In the genomic region with DNA sequence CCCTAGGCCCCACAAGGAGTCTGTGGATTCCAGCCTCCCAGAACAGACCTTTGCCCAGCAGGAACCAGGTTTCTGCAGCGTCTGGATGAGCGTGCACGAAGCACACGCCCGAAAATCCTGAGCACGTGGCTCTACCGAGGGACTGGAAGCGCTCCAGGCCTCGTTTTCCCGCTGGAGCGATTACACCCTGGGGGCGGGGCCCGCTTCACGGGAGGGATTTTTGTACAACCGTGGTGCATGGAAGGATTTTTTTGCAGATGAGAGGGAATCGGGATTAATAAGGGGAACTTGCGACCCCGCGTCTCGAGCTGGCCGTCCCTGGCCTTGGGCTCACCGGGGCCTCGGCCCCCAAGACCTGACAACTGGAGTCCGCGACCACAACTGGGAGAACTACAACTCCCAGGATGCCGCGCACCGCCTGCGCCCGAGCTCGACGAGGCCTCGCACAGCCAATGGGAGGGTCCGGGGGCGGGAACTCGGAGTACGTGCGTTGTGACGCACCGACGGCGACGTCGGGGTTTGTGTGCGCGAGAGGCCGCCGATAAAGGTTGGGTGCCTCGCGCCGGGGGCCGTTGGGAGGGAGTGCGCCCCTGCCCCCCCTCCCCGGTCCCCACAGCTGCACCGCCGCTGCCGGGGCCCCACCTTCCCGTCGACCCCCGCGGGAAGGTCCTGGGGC, we compare ENCODE assay signal across 8 cellular contexts. TPM values are rescaled to one million over a fixed set of nuclear protein-coding genes. Genes with fewer than 3 reads are reported as not detected.
DNase-seq lines count a peak whose midpoint lies in the region; TF ChIP-seq lines count a peak whose summit lies in the region.

A gene (plus strand): TSS at position 518 of the 676 bp plus-strand sequence. CDS start 3,294 bp downstream, outside the sequence.

- H3K9me3 Mint-ChIP-seq in activated naive CD4-positive, alpha-beta T cell treated with anti-CD3 and anti-CD28 coated beads, Interleukin-2, amount 10 ng/mL, durations not matched to agents 7 days and 5 days, result no peaks in the 10 kb centered on the region

- no peak for TF ChIP-seq EP300 in suprapubic skin (IDR thresholded peaks at IDR 0.05)

- H3K27ac ChIP-seq in SJSA1 (peak within 1 kb of the TSS; percentile 49), suprapubic skin (peak within 1 kb of the TSS; percentile 95)

- H3K36me3 Mint-ChIP-seq in activated naive CD4-positive, alpha-beta T cell treated with anti-CD3 and anti-CD28 coated beads, Interleukin-2, amount 10 ng/mL, durations not matched to agents 7 days and 5 days, result peaks cover 4% of the 10 kb centered on the region

- H3K27me3 Mint-ChIP-seq in activated naive CD4-positive, alpha-beta T cell treated with anti-CD3 and anti-CD28 coated beads, Interleukin-2, amount 10 ng/mL, durations not matched to agents 7 days and 5 days, result peaks cover 4% of the 10 kb centered on the region

- CTCF ChIA-PET in activated naive CD4-positive, alpha-beta T cell treated with anti-CD3 and anti-CD28 coated beads, Interleukin-2, amount 10 ng/mL, durations not matched to agents 7 days and 5 days (lab: Charles Lee), result interaction anchor here (1.0 to 4.5 kb wide), 5 partner anchors 9 to 195 kb away, joined by 3 to 20 read pairs (median 4); a partner anchor contains a TSS

- TF ChIP-seq CTCF in HFF-Myc (IDR thresholded peaks at IDR 0.05; ENCODE audit: low read depth, low read length, missing control alignments) (no peak), suprapubic skin (IDR thresholded peaks at IDR 0.05) (no peak)

- peak in 1 of 2 donors; percentile 56 for TF ChIP-seq POLR2A in suprapubic skin (IDR thresholded peaks at IDR 0.05)

- DNase-seq in GF-D8 (lab: John Stamatoyannopoulos, UW) (peak; percentile 93), HFF-Myc (ENCODE audit: extremely low read depth, low read depth) (peak; percentile 93), MV-4-11 (lab: John Stamatoyannopoulos, UW) (peak; percentile 98), SJSA1 (ENCODE audit: low read depth in 1 of 2, low spot score in 2 of 2) (peak; percentile 96 to 99), globus pallidus (ENCODE audit: low spot score) (peak; percentile 99), nucleus accumbens (lab: John Stamatoyannopoulos, UW) (peak; percentile 75 to 99 (median 98)), suprapubic skin (ENCODE audit: low spot score in 2 of 2) (peak; percentile 99)
- DNase-seq in activated naive CD4-positive, alpha-beta T cell treated with anti-CD3 and anti-CD28 coated beads, Interleukin-2, amount 10 ng/mL, durations not matched to agents 7 days and 5 days, result peak; percentile 99

- H3K27ac Mint-ChIP-seq in activated naive CD4-positive, alpha-beta T cell treated with anti-CD3 and anti-CD28 coated beads, Interleukin-2, amount 10 ng/mL, durations not matched to agents 7 days and 5 days, result peak within 1 kb of the TSS; percentile 92

- H3K36me3 ChIP-seq in SJSA1 (peaks cover under 1% of the 10 kb centered on the region), suprapubic skin (peaks cover 2% of the 10 kb centered on the region)

- H3K4me3 ChIP-seq in HFF-Myc (replicated peaks; ENCODE audit: low read depth, low read length) (peak within 1 kb of the TSS; percentile 76), SJSA1 (peak within 1 kb of the TSS; percentile 48), suprapubic skin (peak within 1 kb of the TSS; percentile 74)

- H3K4me1 Mint-ChIP-seq in activated naive CD4-positive, alpha-beta T cell treated with anti-CD3 and anti-CD28 coated beads, Interleukin-2, amount 10 ng/mL, durations not matched to agents 7 days and 5 days, result peaks cover 34% of the 10 kb centered on the region

- H3K9me3 ChIP-seq in SJSA1 (replicated peaks) (no peaks in the 10 kb centered on the region), suprapubic skin (no peaks in the 10 kb centered on the region)

- H3K4me1 ChIP-seq in SJSA1 (replicated peaks) (peaks cover 31% of the 10 kb centered on the region), suprapubic skin (peaks cover 27% of the 10 kb centered on the region)

- H3K4me3 Mint-ChIP-seq in activated naive CD4-positive, alpha-beta T cell treated with anti-CD3 and anti-CD28 coated beads, Interleukin-2, amount 10 ng/mL, durations not matched to agents 7 days and 5 days, result peak within 1 kb of the TSS; percentile 84

- H3K27me3 ChIP-seq in SJSA1 (replicated peaks) (no peaks in the 10 kb centered on the region), suprapubic skin (no peaks in the 10 kb centered on the region)

- 1% methylated on average over 27 of the region's 61 CpGs for WGBS in suprapubic skin

RNA-seq across cellular contexts. Expression of the gene that starts here (rescaled TPM):
- total RNA-seq in SJSA1 (2014; rRNA removed; shearing (Covaris generic)), result 1.1 and 4.1 TPM in 2 replicates
- total RNA-seq in suprapubic skin, result 10 to 100 TPM; 17.3 to 22.9 (median 19.8) TPM

Comparison
In these comparisons a context has a peak if more than half of its experiments do, and no peak if none do; other contexts are left out.
1. Peak in every context shown above with its lines: DNase-seq, H3K4me3 ChIP-seq and H3K27ac ChIP-seq.